Comparison of ENCODE assay signal across 2 cellular contexts in genomic region chr2:74625658-74626425, GRCh38.
TF ChIP-seq lines count a peak whose summit lies in the region.

No MANE protein-coding gene starts in this region.

TF ChIP-seq in IMR-90, 13 proteins besides CTCF, POLR2A, EP300 and RAD21:
- TF ChIP-seq USF2 (IDR thresholded peaks at IDR 0.05; ENCODE audit: low read depth, low read length): no peak
TF ChIP-seq in IMR-90: peak in this region for 0.

TF ChIP-seq in SK-N-SH treated with all-trans-retinoic acid at 6 μM for 48 hours, 23 proteins besides CTCF, POLR2A, EP300 and RAD21:
- no peak for TF ChIP-seq RARB (CRISPR knock-in tag; IDR thresholded peaks at IDR 0.05)
- TF ChIP-seq BACH2 (CRISPR knock-in tag; IDR thresholded peaks at IDR 0.05; ENCODE audit: borderline replicate concordance): no peak
- TF ChIP-seq ZFP30 (CRISPR knock-in tag; IDR thresholded peaks at IDR 0.05): no peak
- TF ChIP-seq ISL1 (CRISPR knock-in tag; IDR thresholded peaks at IDR 0.05): no peak
- no peak for TF ChIP-seq ZNF8 (CRISPR knock-in tag; IDR thresholded peaks at IDR 0.05)
- TF ChIP-seq PATZ1 (CRISPR knock-in tag; IDR thresholded peaks at IDR 0.05; ENCODE audit: borderline replicate concordance): no peak
- no peak for TF ChIP-seq SNAI2 (CRISPR knock-in tag; IDR thresholded peaks at IDR 0.05)
- TF ChIP-seq ZC3H10 (CRISPR knock-in tag; IDR thresholded peaks at IDR 0.05): no peak
- TF ChIP-seq TOX (CRISPR knock-in tag; IDR thresholded peaks at IDR 0.05; ENCODE audit: borderline replicate concordance): no peak
- TF ChIP-seq CSDC2 (CRISPR knock-in tag; IDR thresholded peaks at IDR 0.05): no peak
- no peak for TF ChIP-seq OSR1 (CRISPR knock-in tag; IDR thresholded peaks at IDR 0.05)
- TF ChIP-seq ZNF565 (CRISPR knock-in tag; conservative IDR thresholded peaks at IDR 0.05; ENCODE audit: low read depth): no peak
- no peak for TF ChIP-seq ZFP3 (CRISPR knock-in tag; IDR thresholded peaks at IDR 0.05)
